9 cellular contexts compared by ENCODE assay signal in genomic region chr2:112749755-112750559, GRCh38. TPM values are rescaled to one million over a fixed set of nuclear protein-coding genes. Genes with fewer than 3 reads are reported as not detected.
DNase-seq lines count a peak whose midpoint lies in the region; ATAC-seq and TF ChIP-seq lines count a peak whose summit lies in the region.
"Had no signal": no experiment of that assay in that cellular context is flagged by ENCODE, and none has a peak within 500 bp of the region (broad histone marks: within the 10 kb centered on the region; RNA-seq: fewer than 3 reads in every experiment).

No MANE protein-coding gene starts in this region.

- ATAC-seq in T-cell (replicated peaks in 1 of 4) (peak; percentile 90 to 96 (median 90)), Right ventricle myocardium superior (ENCODE audit: poor library complexity) (peak; percentile 71), GM21526 (IDR thresholded peaks at IDR 0.05; ENCODE audit: low FRiP score, unreplicated experiment) (no peak)

- peaks cover 65% of the 10 kb centered on the region for H3K79me2 ChIP-seq in MM.1S (ENCODE audit: low read length)

- H3K4me3 ChIP-seq in MM.1S (ENCODE audit: low read length), result no peak overlapping the region

- no peaks in the 10 kb centered on the region for H3K9me3 Mint-ChIP-seq in T-cell
- no peaks in the 10 kb centered on the region for H3K9me3 Mint-ChIP-seq in activated naive CD8-positive, alpha-beta T cell treated with anti-CD3 and anti-CD28 coated beads for 36 hours
- H3K9me3 Mint-ChIP-seq: activated naive CD4-positive, alpha-beta T cell treated with anti-CD3 and anti-CD28 coated beads, Interleukin-2, amount 50 U/mL, for 24 hours had no signal

- H3K4me1 ChIP-seq in MM.1S (ENCODE audit: low read length), result no peaks in the 10 kb centered on the region

- H3K27ac Mint-ChIP-seq in T-cell, result peak overlapping the region; percentile 4 to 74
- no peak overlapping the region for H3K27ac Mint-ChIP-seq in activated naive CD8-positive, alpha-beta T cell treated with anti-CD3 and anti-CD28 coated beads for 36 hours
- H3K27ac Mint-ChIP-seq: activated naive CD4-positive, alpha-beta T cell treated with anti-CD3 and anti-CD28 coated beads, Interleukin-2, amount 50 U/mL, for 24 hours had no signal

- H3K9ac ChIP-seq in MM.1S (ENCODE audit: low read length), result no peak overlapping the region

- peaks cover 8 to 23% (median 10%) of the 10 kb centered on the region in 3 donors for H3K4me1 Mint-ChIP-seq in T-cell
- peaks cover 9% of the 10 kb centered on the region for H3K4me1 Mint-ChIP-seq in activated naive CD8-positive, alpha-beta T cell treated with anti-CD3 and anti-CD28 coated beads for 36 hours

- POLR2A ChIA-PET in T-cell (lab: Charles Lee), result interaction anchor here (0.5 to 0.7 kb wide), 3 partner anchors 10 to 232 kb away, joined by 3 to 7 read pairs (median 3); no protein-coding TSS in a partner anchor

- no peaks in the 10 kb centered on the region for H3K9me2 ChIP-seq in MM.1S (replicated peaks; ENCODE audit: insufficient read depth, low read length)

- peaks cover 21% of the 10 kb centered on the region for H3K36me3 ChIP-seq in MM.1S (replicated peaks; ENCODE audit: insufficient read depth, low read length)

- H4K20me1 ChIP-seq in MM.1S (ENCODE audit: insufficient read depth, low read length), result no peaks in the 10 kb centered on the region

- TF ChIP-seq CTCF in GM20000 (IDR thresholded peaks at IDR 0.05; ENCODE audit: extremely low read depth, missing control alignments) (peak; percentile 97), MM.1S (IDR thresholded peaks at IDR 0.05; ENCODE audit: low read length) (peak; percentile 95)

- H3K4me3 Mint-ChIP-seq in T-cell, result peak overlapping the region; percentile 21 to 60 (median 34)
- no peak overlapping the region for H3K4me3 Mint-ChIP-seq in activated naive CD8-positive, alpha-beta T cell treated with anti-CD3 and anti-CD28 coated beads for 36 hours
- H3K4me3 Mint-ChIP-seq: activated naive CD4-positive, alpha-beta T cell treated with anti-CD3 and anti-CD28 coated beads, Interleukin-2, amount 50 U/mL, for 24 hours had no signal

- H3K9me3 ChIP-seq in MM.1S (replicated peaks; ENCODE audit: insufficient read depth, low read length), result no peaks in the 10 kb centered on the region

- no peak overlapping the region for H2AFZ ChIP-seq in MM.1S (ENCODE audit: low read length)

- no peak overlapping the region for H3K27ac ChIP-seq in MM.1S (ENCODE audit: low read length)

- H3K36me3 Mint-ChIP-seq in T-cell, result no peaks in the 10 kb centered on the region
- H3K36me3 Mint-ChIP-seq in activated naive CD8-positive, alpha-beta T cell treated with anti-CD3 and anti-CD28 coated beads for 36 hours, result peaks cover 25% of the 10 kb centered on the region
- H3K36me3 Mint-ChIP-seq: activated naive CD4-positive, alpha-beta T cell treated with anti-CD3 and anti-CD28 coated beads, Interleukin-2, amount 50 U/mL, for 24 hours had no signal

- H3F3A ChIP-seq in MM.1S (ENCODE audit: insufficient read depth, low read length), result peaks cover 3% of the 10 kb centered on the region; the same call in 1 of the 2 replicates

- DNase-seq in COLO829 (ENCODE audit: low spot score) (peak; percentile 83), GM20000 (ENCODE audit: low spot score) (peak; percentile 72), MM.1S (peak; percentile 77), T-cell (peak; percentile 56 to 83 (median 74)), Right ventricle myocardium superior (peak; percentile 78), renal cortical epithelial cell (ENCODE audit: low read depth) (peak; percentile 61)
- peak; percentile 81 for DNase-seq in activated naive CD8-positive, alpha-beta T cell treated with anti-CD3 and anti-CD28 coated beads for 36 hours

- intact Hi-C loops in Right ventricle myocardium superior (cut with DNase I), result loop anchor here (5.0 to 10.0 kb wide), 2 partner anchors 137 to 195 kb away; no protein-coding TSS in a partner anchor

- no peaks in the 10 kb centered on the region for H3K27me3 Mint-ChIP-seq in T-cell
- no peaks in the 10 kb centered on the region for H3K27me3 Mint-ChIP-seq in activated naive CD8-positive, alpha-beta T cell treated with anti-CD3 and anti-CD28 coated beads for 36 hours
- H3K27me3 Mint-ChIP-seq: activated naive CD4-positive, alpha-beta T cell treated with anti-CD3 and anti-CD28 coated beads, Interleukin-2, amount 50 U/mL, for 24 hours had no signal

- no peak overlapping the region for H3K4me2 ChIP-seq in MM.1S (ENCODE audit: low read depth, low read length)

- CTCF ChIA-PET in T-cell (lab: Charles Lee), result interaction anchor here (0.6 to 5.8 kb wide), 14 partner anchors 13 to 692 kb away, joined by 3 to 67 read pairs (median 4); no protein-coding TSS in a partner anchor

- H3K27me3 ChIP-seq in MM.1S (replicated peaks; ENCODE audit: insufficient read depth, low read length), result no peaks in the 10 kb centered on the region

RNA-seq across cellular contexts. Expression of gene CKAP2L, which starts 14.5 kb away (rescaled TPM):
- total RNA-seq in T-cell (1 to 10 TPM in 1 of 5 donors, under 1 TPM in 4; 0.22 to 1.5 (median 0.33) TPM), Right ventricle myocardium superior (0.30 TPM), renal cortical epithelial cell (0.40 and 4.2 TPM in 2 replicates)
- total RNA-seq in activated naive CD8-positive, alpha-beta T cell treated with anti-CD3 and anti-CD28 coated beads for 36 hours, result 10 to 100 TPM; 24.3 to 25.8 TPM

RNA-seq across cellular contexts. Expression of gene NT5DC4, which starts 29.1 kb away (rescaled TPM):
- not detected for total RNA-seq in T-cell
- not detected for total RNA-seq in activated naive CD8-positive, alpha-beta T cell treated with anti-CD3 and anti-CD28 coated beads for 36 hours
- not detected for total RNA-seq in Right ventricle myocardium superior
- not detected in 2 replicates for total RNA-seq in renal cortical epithelial cell

RNA-seq across cellular contexts. Expression of gene IL1A, which starts 34.3 kb away (rescaled TPM):
- total RNA-seq in T-cell (under 1 TPM in 1 of 5 donors, not detected in 4; 0.12 TPM), Right ventricle myocardium superior (not detected), renal cortical epithelial cell (0.15 and 6.3 TPM in 2 replicates)
- under 1 TPM; 0.16 to 0.20 TPM for total RNA-seq in activated naive CD8-positive, alpha-beta T cell treated with anti-CD3 and anti-CD28 coated beads for 36 hours
